In genomic region chr11:69635804-69636511, GRCh38 we compare ENCODE assay signal across 11 cellular contexts. TPM values are rescaled to one million over a fixed set of nuclear protein-coding genes. Genes with fewer than 3 reads are reported as not detected.
DNase-seq lines count a peak whose midpoint lies in the region; ATAC-seq and TF ChIP-seq lines count a peak whose summit lies in the region.
"Had no signal": no experiment of that assay in that cellular context is flagged by ENCODE, and none has a peak within 500 bp of the region (broad histone marks: within the 10 kb centered on the region; RNA-seq: fewer than 3 reads in every experiment).

No MANE protein-coding gene starts in this region.

- WGBS in esophagus squamous epithelium, 2 donors, result 34 to 36% methylated on average over 9 to 16 of the region's 17 CpGs

- H3K27ac Mint-ChIP-seq in neural progenitor cell, result no peak overlapping the region
- no peak overlapping the region for H3K27ac Mint-ChIP-seq in activated naive CD4-positive, alpha-beta T cell treated with anti-CD3 and anti-CD28 coated beads, Interleukin-2, amount 10 ng/mL, durations not matched to agents 7 days and 5 days
- no peak overlapping the region for H3K27ac Mint-ChIP-seq in activated naive CD8-positive, alpha-beta T cell treated with anti-CD3 and anti-CD28 coated beads for 36 hours

- H3F3A ChIP-seq in PC-3 (ENCODE audit: low read length, unreplicated experiment) (no peaks in the 10 kb centered on the region), neural progenitor cell (ENCODE audit: low read depth) (peaks cover 17% of the 10 kb centered on the region)

- peaks cover 19% of the 10 kb centered on the region for H3K79me2 ChIP-seq in PC-3 (ENCODE audit: low read length)
- no peaks in the 10 kb centered on the region for H3K79me2 ChIP-seq in neural progenitor cell (ENCODE audit: low read depth)

- H3K27me3 ChIP-seq in A673 (replicated peaks; ENCODE audit: insufficient read depth, low read depth, low read length, poor library complexity), result no peaks in the 10 kb centered on the region
- H3K27me3 ChIP-seq in PC-3 (ENCODE audit: low read length), result no peaks in the 10 kb centered on the region
- H3K27me3 ChIP-seq in esophagus squamous epithelium, result peaks cover 0 to 52% (median 0%) of the 10 kb centered on the region in 4 donors
- H3K27me3 ChIP-seq in neural progenitor cell, result peaks cover 28% of the 10 kb centered on the region

- H3K4me2 ChIP-seq in PC-3 (ENCODE audit: low read length) (peak overlapping the region; percentile 81), neural progenitor cell (peak overlapping the region; percentile 88)

- H3K36me3 Mint-ChIP-seq in neural progenitor cell, result no peaks in the 10 kb centered on the region
- no peaks in the 10 kb centered on the region for H3K36me3 Mint-ChIP-seq in activated naive CD4-positive, alpha-beta T cell treated with anti-CD3 and anti-CD28 coated beads, Interleukin-2, amount 10 ng/mL, durations not matched to agents 7 days and 5 days
- H3K36me3 Mint-ChIP-seq in activated naive CD8-positive, alpha-beta T cell treated with anti-CD3 and anti-CD28 coated beads for 36 hours, result no peaks in the 10 kb centered on the region
- H3K36me3 Mint-ChIP-seq: CD8-positive, alpha-beta memory T cell had no signal

- H4K20me1 ChIP-seq in PC-3 (ENCODE audit: low read length) (no peaks in the 10 kb centered on the region), neural progenitor cell (ENCODE audit: low read depth) (no peaks in the 10 kb centered on the region)

- H3K4me1 ChIP-seq in A673 (ENCODE audit: insufficient read depth, low read length, poor library complexity, severe bottlenecking) (peaks cover 30% of the 10 kb centered on the region), PC-3 (ENCODE audit: insufficient read depth, low read length) (peaks cover 24% of the 10 kb centered on the region), esophagus squamous epithelium (peaks cover 33 to 52% (median 36%) of the 10 kb centered on the region in 3 donors), neural progenitor cell (peaks cover 23% of the 10 kb centered on the region)

- no peak for TF ChIP-seq POLR2A in esophagus squamous epithelium (IDR thresholded peaks at IDR 0.05)

- POLR2A ChIA-PET in A673 (lab: Charles Lee; ENCODE audit: low non-redundant PET), result interaction anchor here (0.5 to 0.6 kb wide), 4 partner anchors 9 to 49 kb away, joined by 3 to 4 read pairs (median 4); no protein-coding TSS in a partner anchor
- POLR2A ChIA-PET in PC-3 (lab: Charles Lee; ENCODE audit: unreplicated experiment), result no interaction called here

- H3K4me1 Mint-ChIP-seq in neural progenitor cell, result peaks cover 35% of the 10 kb centered on the region
- H3K4me1 Mint-ChIP-seq in activated naive CD4-positive, alpha-beta T cell treated with anti-CD3 and anti-CD28 coated beads, Interleukin-2, amount 10 ng/mL, durations not matched to agents 7 days and 5 days, result peaks cover 22% of the 10 kb centered on the region
- H3K4me1 Mint-ChIP-seq in activated naive CD8-positive, alpha-beta T cell treated with anti-CD3 and anti-CD28 coated beads for 36 hours, result peaks cover 11% of the 10 kb centered on the region

- H3K36me3 ChIP-seq in A673 (ENCODE audit: insufficient read depth, low read length, poor library complexity, severe bottlenecking) (no peaks in the 10 kb centered on the region), PC-3 (ENCODE audit: low read depth, low read length) (no peaks in the 10 kb centered on the region), esophagus squamous epithelium (no peaks in the 10 kb centered on the region), neural progenitor cell (no peaks in the 10 kb centered on the region)

- H3K9me3 Mint-ChIP-seq in neural progenitor cell, result no peaks in the 10 kb centered on the region
- no peaks in the 10 kb centered on the region for H3K9me3 Mint-ChIP-seq in activated naive CD4-positive, alpha-beta T cell treated with anti-CD3 and anti-CD28 coated beads, Interleukin-2, amount 10 ng/mL, durations not matched to agents 7 days and 5 days
- H3K9me3 Mint-ChIP-seq in activated naive CD8-positive, alpha-beta T cell treated with anti-CD3 and anti-CD28 coated beads for 36 hours, result no peaks in the 10 kb centered on the region

- intact Hi-C loops in A673 (cut with micrococcal nuclease; ENCODE audit: unreplicated experiment) (loop anchor here (5.0 kb wide), 2 partner anchors 324 to 339 kb away; no protein-coding TSS in a partner anchor), PC-3 (cut with micrococcal nuclease) (loop anchor here (5.0 kb wide), 1 partner anchor 269 kb away; no protein-coding TSS in a partner anchor), esophagus squamous epithelium (cut with DNase I) (no loop called here)

- DNase-seq in A673 (ENCODE audit: low spot score), result no peak
- no peak for DNase-seq in PC-3
- no peak for DNase-seq in esophagus squamous epithelium (lab: John Stamatoyannopoulos, UW)
- DNase-seq in neural progenitor cell (ENCODE audit: low spot score), result no peak
- no peak for DNase-seq in activated naive CD4-positive, alpha-beta T cell treated with anti-CD3 and anti-CD28 coated beads, Interleukin-2, amount 10 ng/mL, durations not matched to agents 7 days and 5 days
- DNase-seq in NCI-H748 treated with DMSO at 0.1 percent for 48 hours (lab: John Stamatoyannopoulos, UW), result no peak
- no peak for DNase-seq in activated CD4-positive, alpha-beta T cell treated with anti-CD3 and anti-CD28 coated beads for 48 hours
- no peak for DNase-seq in activated naive CD8-positive, alpha-beta T cell treated with anti-CD3 and anti-CD28 coated beads for 36 hours
- DNase-seq: cortex of kidney, NCI-H2171 had no signal

- no peak; the same call in 1 of the 2 replicates for ATAC-seq in PC-3

- H3K9ac ChIP-seq in PC-3 (ENCODE audit: low read length) (peak overlapping the region; percentile 4), neural progenitor cell (no peak overlapping the region)

- TF ChIP-seq CTCF in A673 (conservative IDR thresholded peaks at IDR 0.05; ENCODE audit: low read depth, low read length) (no peak), PC-3 (conservative IDR thresholded peaks at IDR 0.05; ENCODE audit: low read depth, low read length) (no peak), esophagus squamous epithelium (IDR thresholded peaks at IDR 0.05) (no peak), neural progenitor cell (IDR thresholded peaks at IDR 0.05) (no peak)

- H2AFZ ChIP-seq in PC-3 (ENCODE audit: low read length), result peak overlapping the region; percentile 82
- peak overlapping the region; percentile 96 for H2AFZ ChIP-seq in neural progenitor cell (replicated peaks)

- H3K9me2 ChIP-seq in PC-3 (replicated peaks; ENCODE audit: low read length), result no peaks in the 10 kb centered on the region

- CTCF ChIA-PET in A673 (lab: Charles Lee), result interaction anchor here (1.1 kb wide), 1 partner anchor 15 kb away, joined by 4 read pairs; no protein-coding TSS in a partner anchor
- CTCF ChIA-PET in PC-3 (lab: Charles Lee), result no interaction called here
- CTCF ChIA-PET in activated naive CD4-positive, alpha-beta T cell treated with anti-CD3 and anti-CD28 coated beads, Interleukin-2, amount 10 ng/mL, durations not matched to agents 7 days and 5 days (lab: Charles Lee), result interaction anchor here (1.4 kb wide), 1 partner anchor 344 kb away, joined by 4 read pairs; no protein-coding TSS in a partner anchor

- peak overlapping the region; percentile 83 for H3K4me3 Mint-ChIP-seq in neural progenitor cell
- H3K4me3 Mint-ChIP-seq in activated naive CD4-positive, alpha-beta T cell treated with anti-CD3 and anti-CD28 coated beads, Interleukin-2, amount 10 ng/mL, durations not matched to agents 7 days and 5 days, result no peak overlapping the region
- H3K4me3 Mint-ChIP-seq in activated naive CD8-positive, alpha-beta T cell treated with anti-CD3 and anti-CD28 coated beads for 36 hours, result no peak overlapping the region

- BruUV-seq in A673 (replicated peaks; lab: Mats Ljungman, UMichigan) (no TSS peak), PC-3 (replicated peaks; lab: Mats Ljungman, UMichigan) (no TSS peak)

- no peaks in the 10 kb centered on the region for H3K9me3 ChIP-seq in A673 (ENCODE audit: low read depth, low read length, poor library complexity, severe bottlenecking)
- no peaks in the 10 kb centered on the region for H3K9me3 ChIP-seq in PC-3 (ENCODE audit: low read length)
- no peaks in the 10 kb centered on the region for H3K9me3 ChIP-seq in esophagus squamous epithelium
- no peaks in the 10 kb centered on the region for H3K9me3 ChIP-seq in neural progenitor cell (ENCODE audit: low read depth)

- peak overlapping the region; percentile 99 for H3K27ac ChIP-seq in A673 (ENCODE audit: low read depth, low read length, poor library complexity, severe bottlenecking)
- no peak overlapping the region for H3K27ac ChIP-seq in PC-3 (ENCODE audit: low read length)
- peak overlapping the region in 1 of 4 donors; percentile 93 for H3K27ac ChIP-seq in esophagus squamous epithelium
- no peak overlapping the region for H3K27ac ChIP-seq in neural progenitor cell

- peaks cover 4% of the 10 kb centered on the region for H3K27me3 Mint-ChIP-seq in neural progenitor cell (ENCODE audit: insufficient read depth, low read depth)
- peaks cover 83% of the 10 kb centered on the region for H3K27me3 Mint-ChIP-seq in activated naive CD4-positive, alpha-beta T cell treated with anti-CD3 and anti-CD28 coated beads, Interleukin-2, amount 10 ng/mL, durations not matched to agents 7 days and 5 days
- peaks cover 71% of the 10 kb centered on the region for H3K27me3 Mint-ChIP-seq in activated naive CD8-positive, alpha-beta T cell treated with anti-CD3 and anti-CD28 coated beads for 36 hours

- H3K4me3 ChIP-seq in A673 (ENCODE audit: low read depth, low read length, poor library complexity, severe bottlenecking) (peak overlapping the region; percentile 86), PC-3 (ENCODE audit: low read length) (peak overlapping the region; percentile 59), esophagus squamous epithelium (peak overlapping the region; percentile 42 to 84 (median 82)), neural progenitor cell (peak overlapping the region; percentile 94)

RNA-seq across cellular contexts. Expression of gene CCND1, which starts 5.0 kb away (rescaled TPM):
- total RNA-seq in A673 (2021) (2,517 and 2,519 TPM in 2 replicates), PC-3 (2014; rRNA removed) (868 and 934 TPM in 2 replicates), esophagus squamous epithelium (100 to 1,000 TPM in 3 of 4 donors, 10 to 100 TPM in 1; 64.1 to 216 (median 145) TPM), neural progenitor cell (ENCODE audit: low replicate concordance) (85.0 and 94.0 TPM in 2 replicates)
- total RNA-seq in activated naive CD8-positive, alpha-beta T cell treated with anti-CD3 and anti-CD28 coated beads for 36 hours, result 1 to 10 TPM; 2.4 to 3.2 TPM

RNA-seq across cellular contexts. Expression of gene LTO1, which starts 39.2 kb away (rescaled TPM):
- total RNA-seq in A673 (2021), result 52.8 and 56.0 TPM in 2 replicates
- 37.5 and 46.1 TPM in 2 replicates for total RNA-seq in PC-3 (2014; rRNA removed)
- 10 to 100 TPM; 16.5 to 29.2 (median 19.3) TPM for total RNA-seq in esophagus squamous epithelium
- 11.9 and 21.6 TPM in 2 replicates for total RNA-seq in neural progenitor cell (ENCODE audit: low replicate concordance)
- total RNA-seq in activated naive CD8-positive, alpha-beta T cell treated with anti-CD3 and anti-CD28 coated beads for 36 hours, result 10 to 100 TPM; 18.7 to 21.8 TPM

Comparison
In these comparisons a context has a peak if more than half of its experiments do, and no peak if none do; other contexts are left out.
1. RNA of gene CCND1, which starts 5.0 kb away (total RNA-seq): 2,517 to 2,519 TPM in A673, 868 to 934 TPM in PC-3, 64.1 to 216 TPM in esophagus squamous epithelium and 85.0 to 94.0 TPM in neural progenitor cell; 2.4 to 3.2 TPM in activated naive CD8-positive, alpha-beta T cell treated with anti-CD3 and anti-CD28 coated beads for 36 hours; every median in the first group is over 10 times any median in the second.
2. Peak in every context shown above with its lines, with median percentiles within 50 percentile points of each other: H3K4me3 ChIP-seq.